1 cellular context compared by ENCODE assay signal in genomic region chr5:134000116-134000515, GRCh38.
TF ChIP-seq lines count a peak whose summit lies in the region.

No MANE protein-coding gene starts in this region.

TF ChIP-seq in GM12891, 5 proteins besides CTCF, POLR2A, EP300 and RAD21 (continued from another document):
- TF ChIP-seq SPI1 (IDR thresholded peaks at IDR 0.05; ENCODE audit: low read depth, low read length) (no peak), POU2F2 (IDR thresholded peaks at IDR 0.05; ENCODE audit: low read depth, low read length) (no peak), TAF1 (IDR thresholded peaks at IDR 0.05; ENCODE audit: low read depth, low read length) (no peak)
TF ChIP-seq in GM12891: peak in this region for 0.
